Comparison of ENCODE assay signal across 15 cellular contexts in the genomic region with DNA sequence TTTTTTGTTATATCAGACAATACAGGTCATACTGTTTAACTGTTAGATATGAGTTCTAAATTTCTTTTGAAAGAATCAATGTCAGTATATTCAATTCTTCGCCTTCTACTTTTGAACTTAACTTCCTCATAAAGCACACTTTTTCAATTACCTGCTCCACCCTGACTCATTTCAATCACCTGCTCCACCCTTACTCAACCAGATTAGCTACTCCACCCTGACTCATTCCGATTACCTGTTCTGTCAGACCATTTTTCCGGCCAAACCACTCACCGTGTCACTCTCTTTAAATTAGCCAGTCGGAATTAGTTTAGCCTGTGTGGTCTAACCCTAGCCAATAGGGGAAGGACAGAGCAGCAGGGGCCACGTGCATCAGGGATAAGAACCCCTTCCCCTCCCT.
DNase-seq lines count a peak whose midpoint lies in the region; ATAC-seq, FAIRE-seq and TF ChIP-seq lines count a peak whose summit lies in the region.
"Had no signal": no experiment of that assay in that cellular context is flagged by ENCODE, and none has a peak within 500 bp of the region (broad histone marks: within the 10 kb centered on the region; RNA-seq: fewer than 3 reads in every experiment).

No MANE protein-coding gene starts in this region.

- TF ChIP-seq POLR2A in breast epithelium (IDR thresholded peaks at IDR 0.05) (no peak), H54 (IDR thresholded peaks at IDR 0.05; ENCODE audit: low read depth, low read length) (no peak)

- H3K9ac ChIP-seq in mammary epithelial cell (ENCODE audit: insufficient read depth, low read length) = no peak overlapping the region

- BruUV-seq in MCF 10A (replicated peaks; lab: Mats Ljungman, UMichigan) = no TSS peak
- BruUV-seq in mammary epithelial cell (replicated peaks; lab: Mats Ljungman, UMichigan) = no TSS peak

- in situ Hi-C loops in mammary epithelial cell (cut with MboI; ENCODE audit: low sequenced_read_pairs in 2 of 2) = no loop called here

- no peaks in the 10 kb centered on the region for H3K9me3 Mint-ChIP-seq in MCF 10A (ENCODE audit: unreplicated experiment)

- no peaks in the 10 kb centered on the region for H3K9me3 ChIP-seq in breast epithelium
- no peaks in the 10 kb centered on the region for H3K9me3 ChIP-seq in mammary epithelial cell (replicated peaks; ENCODE audit: insufficient read depth, low read length)

- H2AFZ ChIP-seq in mammary epithelial cell (ENCODE audit: low read depth, low read length) = no peak overlapping the region

- intact Hi-C loops in MCF 10A (cut with micrococcal nuclease) (loop anchor here (5.0 kb wide), 1 partner anchor 56 kb away; no protein-coding TSS in a partner anchor), breast epithelium (cut with DNase I; ENCODE audit: low total_unique reads) (no loop called here), mammary epithelial cell (cut with micrococcal nuclease) (no loop called here)

- DNase-seq in MCF 10A (ENCODE audit: unreplicated experiment) = peak; percentile 33
- DNase-seq in breast epithelium (ENCODE audit: low spot score in 2 of 2) = no peak
- DNase-seq in mammary epithelial cell = peak; percentile 30
- peak; percentile 4 to 34 for DNase-seq in foreskin keratinocyte
- DNase-seq in H54 (ENCODE audit: insufficient read length, low spot score) = no peak
- no peak for DNase-seq in NCI-H1048 (lab: John Stamatoyannopoulos, UW)
- DNase-seq: CD8-positive, alpha-beta T cell; COR-L47; DND-41; GDM1; H7 had no signal

- dilution Hi-C loops in mammary epithelial cell (cut with HindIII; ENCODE audit: low sequenced_read_pairs) = no loop called here

- TF ChIP-seq CTCF in MCF 10A (IDR thresholded peaks at IDR 0.05; ENCODE audit: unreplicated experiment) (no peak), breast epithelium (IDR thresholded peaks at IDR 0.05) (no peak), mammary epithelial cell (conservative IDR thresholded peaks at IDR 0.05 in 1 of 2, IDR thresholded peaks at IDR 0.05 in 1 of 2; ENCODE audit: extremely low read depth in 1 of 2, insufficient read depth in 1 of 2, low read depth in 1 of 2, low read length in 2 of 2) (no peak), foreskin keratinocyte (conservative IDR thresholded peaks at IDR 0.05) (no peak)

- H3K4me3 Mint-ChIP-seq in MCF 10A (ENCODE audit: unreplicated experiment) = no peak overlapping the region
- H3K4me3 Mint-ChIP-seq: CD14-positive monocyte; CD8-positive, alpha-beta T cell had no signal

- H3K36me3 ChIP-seq in breast epithelium (no peaks in the 10 kb centered on the region), mammary epithelial cell (ENCODE audit: insufficient read depth, low read length) (no peaks in the 10 kb centered on the region)

- FAIRE-seq in H54 (lab: Jason Lieb, UNC) = no peak
- FAIRE-seq: GM19239 had no signal

- peaks cover 9% of the 10 kb centered on the region for H3K36me3 Mint-ChIP-seq in MCF 10A (ENCODE audit: insufficient read depth, unreplicated experiment)
- H3K36me3 Mint-ChIP-seq: CD14-positive monocyte; CD8-positive, alpha-beta T cell had no signal

- H3K4me3 ChIP-seq in breast epithelium (no peak overlapping the region), mammary epithelial cell (replicated peaks in 1 of 3; ENCODE audit: insufficient read depth in 1 of 3, low read depth in 2 of 3, low read length in 3 of 3) (no peak overlapping the region)

- no peak overlapping the region for H3K27ac ChIP-seq in breast epithelium
- H3K27ac ChIP-seq in mammary epithelial cell (ENCODE audit: insufficient read depth, low read depth, low read length) = no peak overlapping the region
- H3K27ac ChIP-seq in foreskin keratinocyte = no peak overlapping the region
- H3K27ac ChIP-seq: 22Rv1 had no signal

- CTCF ChIA-PET in MCF 10A (lab: Yijun Ruan, JAX) = interaction anchor here (1.0 to 1.3 kb wide), 3 partner anchors 8 to 14 kb away, joined by 3 to 4 read pairs (median 3); no protein-coding TSS in a partner anchor
- CTCF ChIA-PET in mammary epithelial cell (lab: Charles Lee; ENCODE audit: low non-redundant PET) = no interaction called here

- H3K4me1 Mint-ChIP-seq in MCF 10A (ENCODE audit: insufficient read depth, unreplicated experiment) = peaks cover 26% of the 10 kb centered on the region
- H3K4me1 Mint-ChIP-seq: CD14-positive monocyte had no signal

- ATAC-seq in foreskin keratinocyte = no peak
- no peak for ATAC-seq in HG03139 (IDR thresholded peaks at IDR 0.05; ENCODE audit: unreplicated experiment)
- ATAC-seq: CD8-positive, alpha-beta T cell had no signal

- H3K27me3 ChIP-seq in breast epithelium (peaks cover 0 to 7% of the 10 kb centered on the region in 2 donors), mammary epithelial cell (ENCODE audit: insufficient read depth, low read length) (no peaks in the 10 kb centered on the region), foreskin keratinocyte (no peaks in the 10 kb centered on the region)

- no peaks in the 10 kb centered on the region for H4K20me1 ChIP-seq in mammary epithelial cell (ENCODE audit: insufficient read depth, low read length)

- H3K27ac Mint-ChIP-seq in MCF 10A (ENCODE audit: low read depth, unreplicated experiment) = peak overlapping the region; percentile 85
- H3K27ac Mint-ChIP-seq: CD8-positive, alpha-beta T cell had no signal

- 61% methylated on average over 6 of the region's 6 CpGs for WGBS in mammary epithelial cell (ENCODE audit: low coverage, missing lambda C conversion rate)

- POLR2A ChIA-PET in MCF 10A (lab: Yijun Ruan, JAX) = interaction anchor here (0.7 to 5.9 kb wide), 4 partner anchors 8 to 63 kb away, joined by 3 to 68 read pairs (median 8); no protein-coding TSS in a partner anchor

- no peak overlapping the region for H3K4me2 ChIP-seq in mammary epithelial cell (ENCODE audit: insufficient read depth, low read depth, low read length)

- no peaks in the 10 kb centered on the region for H3K79me2 ChIP-seq in mammary epithelial cell (ENCODE audit: insufficient read depth, low read length)

- H3K27me3 Mint-ChIP-seq in MCF 10A (ENCODE audit: insufficient read depth, unreplicated experiment) = no peaks in the 10 kb centered on the region

- no peaks in the 10 kb centered on the region for H3K4me1 ChIP-seq in breast epithelium
- no peaks in the 10 kb centered on the region for H3K4me1 ChIP-seq in mammary epithelial cell (ENCODE audit: insufficient read depth, low read length)
- H3K4me1 ChIP-seq in foreskin keratinocyte = no peaks in the 10 kb centered on the region

Comparison
In these comparisons a context has a peak if more than half of its experiments do, and no peak if none do; other contexts are left out.
1. DNase-seq: peak in MCF 10A (single experiment), mammary epithelial cell (single experiment) and foreskin keratinocyte (2 of 2); none in breast epithelium (0 of 2), H54 (single experiment) and NCI-H1048 (single experiment).